20 cellular contexts compared by ENCODE assay signal in the genomic region with DNA sequence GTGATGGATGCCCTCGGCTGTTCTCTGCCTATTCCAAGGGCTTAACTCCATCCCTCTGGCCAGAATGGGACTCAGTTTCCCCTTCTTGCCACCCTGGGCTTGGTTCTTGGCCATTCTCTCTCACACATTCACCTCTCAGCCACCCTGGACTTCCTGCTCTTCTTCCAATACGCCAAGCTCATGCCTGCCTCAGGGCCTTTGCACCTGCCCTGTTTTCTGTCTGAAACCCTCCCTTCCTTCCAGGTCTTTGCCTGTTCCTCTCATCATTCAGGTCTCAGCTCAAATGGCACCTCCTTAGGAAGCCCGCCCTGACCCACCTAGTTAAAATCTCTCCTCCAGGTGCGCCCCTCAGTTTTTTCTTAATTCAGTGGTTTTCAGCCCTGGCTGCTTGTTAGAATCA.
"Had no signal": no experiment of that assay in that cellular context is flagged by ENCODE, and none has a peak within 500 bp of the region (broad histone marks: within the 10 kb centered on the region; RNA-seq: fewer than 3 reads in every experiment).

No MANE protein-coding gene starts in this region.

- H3K4me1 ChIP-seq: right lobe of liver, testis had no signal

- ATAC-seq: activated CD4-positive, alpha-beta T cell treated with anti-CD3 and anti-CD28 coated beads for 36 hours; effector memory CD8-positive, alpha-beta T cell; natural killer cell; right lobe of liver; stimulated activated effector memory CD8-positive, alpha-beta T cell treated with anti-CD3 and anti-CD28 coated beads, Interleukin-12 subunit alpha, Interleukin-12 subunit beta, amount 100 ng/mL, for 72 hours; WTC11 had no signal

- FAIRE-seq: keratinocyte had no signal

- H3K27ac ChIP-seq: cardiac muscle cell, testis, uterus had no signal

- H3K9me3 Mint-ChIP-seq: activated naive CD4-positive, alpha-beta T cell treated with anti-CD3 and anti-CD28 coated beads, Interleukin-2, amount 10 ng/mL, durations not matched to agents 7 days and 5 days; dendritic cell treated with granulocyte-macrophage colony-stimulating factor and Interleukin-4, amounts not matched to agents 40 ng/mL and 50 ng/mL, for 4 days; effector memory CD8-positive, alpha-beta T cell; natural killer cell; stimulated activated effector memory CD8-positive, alpha-beta T cell treated with anti-CD3 and anti-CD28 coated beads, Interleukin-12 subunit alpha, Interleukin-12 subunit beta, amount 100 ng/mL, for 72 hours had no signal

- H3K4me3 ChIP-seq: cardiac muscle cell, esophagus squamous epithelium, lung, right lobe of liver, skin epidermis, testis, uterus had no signal

- DNase-seq: activated CD4-positive, alpha-beta T cell treated with anti-CD3 and anti-CD28 coated beads for 36 hours; activated CD4-positive, alpha-beta T cell treated with anti-CD3 and anti-CD28 coated beads, Interleukin-2, amount 50 U/mL, for 4 hours; activated effector memory CD4-positive, alpha-beta T cell treated with anti-CD3 and anti-CD28 coated beads, Interleukin-2, amount 50 U/mL, for 16 hours; activated naive CD4-positive, alpha-beta T cell treated with anti-CD3 and anti-CD28 coated beads, Interleukin-2, amount 10 ng/mL, durations not matched to agents 7 days and 5 days; effector memory CD8-positive, alpha-beta T cell; esophagus squamous epithelium; natural killer cell; right lobe of liver; stimulated activated CD4-positive, alpha-beta T cell treated with anti-CD3 and anti-CD28 coated beads, Interleukin-1b, Interleukin-23, amount 100 ng/mL, for 48 hours; T1000; testis; trophoblast cell; uterus had no signal

- H3K36me3 ChIP-seq: cardiac muscle cell, esophagus squamous epithelium, right lobe of liver, uterus had no signal

- H3K27me3 ChIP-seq: cardiac muscle cell, esophagus squamous epithelium, right lobe of liver, testis, uterus had no signal

- H3K27ac Mint-ChIP-seq: activated CD4-positive, alpha-beta T cell treated with anti-CD3 and anti-CD28 coated beads for 36 hours; activated naive CD4-positive, alpha-beta T cell treated with anti-CD3 and anti-CD28 coated beads, Interleukin-2, amount 10 ng/mL, durations not matched to agents 7 days and 5 days; dendritic cell treated with granulocyte-macrophage colony-stimulating factor and Interleukin-4, amounts not matched to agents 40 ng/mL and 50 ng/mL, for 4 days; natural killer cell; stimulated activated effector memory CD8-positive, alpha-beta T cell treated with anti-CD3 and anti-CD28 coated beads, Interleukin-12 subunit alpha, Interleukin-12 subunit beta, amount 100 ng/mL, for 72 hours; WTC11 had no signal

- H3K27me3 Mint-ChIP-seq: activated CD4-positive, alpha-beta T cell treated with anti-CD3 and anti-CD28 coated beads for 36 hours; effector memory CD8-positive, alpha-beta T cell had no signal

- H3K36me3 Mint-ChIP-seq: activated naive CD4-positive, alpha-beta T cell treated with anti-CD3 and anti-CD28 coated beads, Interleukin-2, amount 10 ng/mL, durations not matched to agents 7 days and 5 days; natural killer cell; stimulated activated effector memory CD8-positive, alpha-beta T cell treated with anti-CD3 and anti-CD28 coated beads, Interleukin-12 subunit alpha, Interleukin-12 subunit beta, amount 100 ng/mL, for 72 hours; WTC11 had no signal

- H3K9me3 ChIP-seq: esophagus squamous epithelium, right lobe of liver, testis, uterus had no signal

- H3K4me3 Mint-ChIP-seq: activated CD4-positive, alpha-beta T cell treated with anti-CD3 and anti-CD28 coated beads for 36 hours; activated naive CD4-positive, alpha-beta T cell treated with anti-CD3 and anti-CD28 coated beads, Interleukin-2, amount 10 ng/mL, durations not matched to agents 7 days and 5 days; dendritic cell treated with granulocyte-macrophage colony-stimulating factor and Interleukin-4, amounts not matched to agents 40 ng/mL and 50 ng/mL, for 4 days; effector memory CD8-positive, alpha-beta T cell; natural killer cell; stimulated activated effector memory CD8-positive, alpha-beta T cell treated with anti-CD3 and anti-CD28 coated beads, Interleukin-12 subunit alpha, Interleukin-12 subunit beta, amount 100 ng/mL, for 72 hours; WTC11 had no signal
